Comparison of ENCODE assay signal across 12 cellular contexts in genomic region chr20:38286586-38287502, GRCh38. TPM values are rescaled to one million over a fixed set of nuclear protein-coding genes. Genes with fewer than 3 reads are reported as not detected.
DNase-seq lines count a peak whose midpoint lies in the region; TF ChIP-seq lines count a peak whose summit lies in the region.
"Had no signal": no experiment of that assay in that cellular context is flagged by ENCODE, and none has a peak within 500 bp of the region (broad histone marks: within the 10 kb centered on the region; RNA-seq: fewer than 3 reads in every experiment).

No MANE protein-coding gene starts in this region.

- H3K27ac ChIP-seq in RWPE1 (no peak overlapping the region), Peyer's patch (no peak overlapping the region)

- TF ChIP-seq POLR2A in Peyer's patch (IDR thresholded peaks at IDR 0.05) = no peak

- H3K4me3 ChIP-seq in Peyer's patch = no peak overlapping the region
- H3K4me3 ChIP-seq: mucosa of descending colon had no signal

- POLR2A ChIA-PET in RWPE1 (lab: Yijun Ruan, JAX; ENCODE audit: low non-redundant PET) = no interaction called here

- CTCF ChIA-PET in RWPE1 (lab: Yijun Ruan, JAX) = interaction anchor here (0.6 to 1.4 kb wide), 3 partner anchors 18 to 58 kb away, joined by 3 to 4 read pairs (median 3); no protein-coding TSS in a partner anchor

- no peaks in the 10 kb centered on the region for H3K27me3 ChIP-seq in Peyer's patch

- no peaks in the 10 kb centered on the region for H3K4me1 ChIP-seq in Peyer's patch

- DNase-seq in EH (ENCODE audit: low read depth) (peak; percentile 50), SW480 (ENCODE audit: low spot score) (peak; percentile 93), globus pallidus (ENCODE audit: low spot score) (peak; percentile 97), occipital lobe (lab: John Stamatoyannopoulos, UW) (peak; percentile 68), activated gamma-delta T cell (lab: John Stamatoyannopoulos, UW) (no peak), RWPE1 (ENCODE audit: low spot score) (no peak), HuH-7 (ENCODE audit: low spot score) (no peak), Peyer's patch (no peak)
- DNase-seq: CD4-positive, CD25-positive, alpha-beta regulatory T cell; mucosa of descending colon; NCI-H187 had no signal

- H3K9me3 ChIP-seq in Peyer's patch = no peaks in the 10 kb centered on the region
- H3K9me3 ChIP-seq: mucosa of descending colon had no signal

- TF ChIP-seq CTCF in RWPE1 (conservative IDR thresholded peaks at IDR 0.05; ENCODE audit: low read depth) (no peak), Peyer's patch (IDR thresholded peaks at IDR 0.05) (no peak)

- H3K36me3 ChIP-seq in Peyer's patch = no peaks in the 10 kb centered on the region

RNA-seq across cellular contexts. Expression of gene BPI, which starts 17.1 kb away (rescaled TPM):
- not detected for total RNA-seq in occipital lobe
- not detected for total RNA-seq in Peyer's patch
- total RNA-seq: CD4-positive, CD25-positive, alpha-beta regulatory T cell; glomerular endothelial cell had no signal

RNA-seq across cellular contexts. Expression of gene KIAA1755, which starts 26.3 kb away (rescaled TPM):
- total RNA-seq in occipital lobe (0.94 TPM), Peyer's patch (1 to 10 TPM in 2 of 4 donors, under 1 TPM in 2; 0.35 to 4.1 (median 2.0) TPM)
- total RNA-seq: CD4-positive, CD25-positive, alpha-beta regulatory T cell had no signal

RNA-seq across cellular contexts. Expression of gene LBP, which starts 59.4 kb away (rescaled TPM):
- total RNA-seq in occipital lobe = 0.47 TPM
- total RNA-seq in Peyer's patch = not detected
- total RNA-seq: CD4-positive, CD25-positive, alpha-beta regulatory T cell; glomerular endothelial cell had no signal

Comparison
In these comparisons a context has a peak if more than half of its experiments do, and no peak if none do; other contexts are left out.
1. DNase-seq: peak in EH (single experiment), SW480 (single experiment), globus pallidus (single experiment) and occipital lobe (single experiment); none in activated gamma-delta T cell (single experiment), RWPE1 (single experiment), HuH-7 (single experiment) and Peyer's patch (0 of 3).